1 cellular context compared by ENCODE assay signal in genomic region chr6:20400476-20401402, GRCh38.
A peak's percentile ranks its signal among the peaks of the same experiment; 100 is the strongest.
TF ChIP-seq lines count a peak whose summit lies in the region.

No MANE protein-coding gene starts in this region.

TF ChIP-seq in K562, 482 proteins besides CTCF, POLR2A, EP300 and RAD21 (continued from another document and continues in another):
- TF ChIP-seq HOMEZ (CRISPR knock-in tag; IDR thresholded peaks at IDR 0.05): no peak
- no peak for TF ChIP-seq XRCC3 (IDR thresholded peaks at IDR 0.05)
- TF ChIP-seq RREB1 (CRISPR knock-in tag; IDR thresholded peaks at IDR 0.05): peak; percentile 42; the same call in 1 of the 2 replicates
- TF ChIP-seq MCM7 (IDR thresholded peaks at IDR 0.05): no peak
- TF ChIP-seq GATA2 (CRISPR knock-in tag; IDR thresholded peaks at IDR 0.05): no peak
- TF ChIP-seq SRSF1 (IDR thresholded peaks at IDR 0.05; ENCODE audit: low read depth, low read length): no peak
- no peak for TF ChIP-seq POLR2AphosphoS5 (IDR thresholded peaks at IDR 0.05; ENCODE audit: control insufficient read depth, insufficient read depth, low read depth, low read length)
- TF ChIP-seq ZNF57 (CRISPR knock-in tag; IDR thresholded peaks at IDR 0.05): no peak
- TF ChIP-seq MYBL2 (IDR thresholded peaks at IDR 0.05; ENCODE audit: low read depth): no peak
- no peak for TF ChIP-seq MYBL2 (CRISPR knock-in tag; IDR thresholded peaks at IDR 0.05; ENCODE audit: borderline replicate concordance)
- TF ChIP-seq SPI1 (IDR thresholded peaks at IDR 0.05; ENCODE audit: borderline replicate concordance, low read depth, low read length): peak; percentile 37; the same call in 1 of the 2 replicates
- TF ChIP-seq ZNF311 (CRISPR knock-in tag; IDR thresholded peaks at IDR 0.05): peak; percentile 39; the same call in 1 of the 2 replicates
- peak; percentile 90 for TF ChIP-seq SAP30 (IDR thresholded peaks at IDR 0.05; ENCODE audit: borderline replicate concordance, insufficient read depth, low read depth, low read length, poor library complexity, severe bottlenecking)
- TF ChIP-seq ZNF561 (CRISPR knock-in tag; conservative IDR thresholded peaks at IDR 0.05): no peak
- TF ChIP-seq, protein P1, sequence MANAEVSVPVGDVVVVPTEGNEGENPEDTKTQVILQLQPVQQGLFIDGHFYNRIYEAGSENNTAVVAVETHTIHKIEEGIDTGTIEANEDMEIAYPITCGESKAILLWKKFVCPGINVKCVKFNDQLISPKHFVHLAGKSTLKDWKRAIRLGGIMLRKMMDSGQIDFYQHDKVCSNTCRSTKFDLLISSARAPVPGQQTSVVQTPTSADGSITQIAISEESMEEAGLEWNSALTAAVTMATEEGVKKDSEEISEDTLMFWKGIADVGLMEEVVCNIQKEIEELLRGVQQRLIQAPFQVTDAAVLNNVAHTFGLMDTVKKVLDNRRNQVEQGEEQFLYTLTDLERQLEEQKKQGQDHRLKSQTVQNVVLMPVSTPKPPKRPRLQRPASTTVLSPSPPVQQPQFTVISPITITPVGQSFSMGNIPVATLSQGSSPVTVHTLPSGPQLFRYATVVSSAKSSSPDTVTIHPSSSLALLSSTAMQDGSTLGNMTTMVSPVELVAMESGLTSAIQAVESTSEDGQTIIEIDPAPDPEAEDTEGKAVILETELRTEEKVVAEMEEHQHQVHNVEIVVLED (CRISPR knock-in tag; IDR thresholded peaks at IDR 0.05): 0 out of 2 replicates have a peak, but pooled peaks have one; percentile 26
- TF ChIP-seq BCOR (IDR thresholded peaks at IDR 0.05): peak; percentile 58; the same call in 1 of the 2 replicates
- no peak for TF ChIP-seq ZNF174 (CRISPR knock-in tag; IDR thresholded peaks at IDR 0.05)
- TF ChIP-seq, protein P2, sequence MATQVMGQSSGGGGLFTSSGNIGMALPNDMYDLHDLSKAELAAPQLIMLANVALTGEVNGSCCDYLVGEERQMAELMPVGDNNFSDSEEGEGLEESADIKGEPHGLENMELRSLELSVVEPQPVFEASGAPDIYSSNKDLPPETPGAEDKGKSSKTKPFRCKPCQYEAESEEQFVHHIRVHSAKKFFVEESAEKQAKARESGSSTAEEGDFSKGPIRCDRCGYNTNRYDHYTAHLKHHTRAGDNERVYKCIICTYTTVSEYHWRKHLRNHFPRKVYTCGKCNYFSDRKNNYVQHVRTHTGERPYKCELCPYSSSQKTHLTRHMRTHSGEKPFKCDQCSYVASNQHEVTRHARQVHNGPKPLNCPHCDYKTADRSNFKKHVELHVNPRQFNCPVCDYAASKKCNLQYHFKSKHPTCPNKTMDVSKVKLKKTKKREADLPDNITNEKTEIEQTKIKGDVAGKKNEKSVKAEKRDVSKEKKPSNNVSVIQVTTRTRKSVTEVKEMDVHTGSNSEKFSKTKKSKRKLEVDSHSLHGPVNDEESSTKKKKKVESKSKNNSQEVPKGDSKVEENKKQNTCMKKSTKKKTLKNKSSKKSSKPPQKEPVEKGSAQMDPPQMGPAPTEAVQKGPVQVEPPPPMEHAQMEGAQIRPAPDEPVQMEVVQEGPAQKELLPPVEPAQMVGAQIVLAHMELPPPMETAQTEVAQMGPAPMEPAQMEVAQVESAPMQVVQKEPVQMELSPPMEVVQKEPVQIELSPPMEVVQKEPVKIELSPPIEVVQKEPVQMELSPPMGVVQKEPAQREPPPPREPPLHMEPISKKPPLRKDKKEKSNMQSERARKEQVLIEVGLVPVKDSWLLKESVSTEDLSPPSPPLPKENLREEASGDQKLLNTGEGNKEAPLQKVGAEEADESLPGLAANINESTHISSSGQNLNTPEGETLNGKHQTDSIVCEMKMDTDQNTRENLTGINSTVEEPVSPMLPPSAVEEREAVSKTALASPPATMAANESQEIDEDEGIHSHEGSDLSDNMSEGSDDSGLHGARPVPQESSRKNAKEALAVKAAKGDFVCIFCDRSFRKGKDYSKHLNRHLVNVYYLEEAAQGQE (CRISPR knock-in tag; IDR thresholded peaks at IDR 0.05; ENCODE audit: low read depth): no peak
- peak; percentile 52; the same call in 1 of the 2 replicates for TF ChIP-seq JUN (IDR thresholded peaks at IDR 0.05; ENCODE audit: borderline replicate concordance, low read depth, low read length)
- TF ChIP-seq JUN (CRISPR knock-in tag; IDR thresholded peaks at IDR 0.05; ENCODE audit: borderline replicate concordance): no peak
- TF ChIP-seq, protein P3, sequence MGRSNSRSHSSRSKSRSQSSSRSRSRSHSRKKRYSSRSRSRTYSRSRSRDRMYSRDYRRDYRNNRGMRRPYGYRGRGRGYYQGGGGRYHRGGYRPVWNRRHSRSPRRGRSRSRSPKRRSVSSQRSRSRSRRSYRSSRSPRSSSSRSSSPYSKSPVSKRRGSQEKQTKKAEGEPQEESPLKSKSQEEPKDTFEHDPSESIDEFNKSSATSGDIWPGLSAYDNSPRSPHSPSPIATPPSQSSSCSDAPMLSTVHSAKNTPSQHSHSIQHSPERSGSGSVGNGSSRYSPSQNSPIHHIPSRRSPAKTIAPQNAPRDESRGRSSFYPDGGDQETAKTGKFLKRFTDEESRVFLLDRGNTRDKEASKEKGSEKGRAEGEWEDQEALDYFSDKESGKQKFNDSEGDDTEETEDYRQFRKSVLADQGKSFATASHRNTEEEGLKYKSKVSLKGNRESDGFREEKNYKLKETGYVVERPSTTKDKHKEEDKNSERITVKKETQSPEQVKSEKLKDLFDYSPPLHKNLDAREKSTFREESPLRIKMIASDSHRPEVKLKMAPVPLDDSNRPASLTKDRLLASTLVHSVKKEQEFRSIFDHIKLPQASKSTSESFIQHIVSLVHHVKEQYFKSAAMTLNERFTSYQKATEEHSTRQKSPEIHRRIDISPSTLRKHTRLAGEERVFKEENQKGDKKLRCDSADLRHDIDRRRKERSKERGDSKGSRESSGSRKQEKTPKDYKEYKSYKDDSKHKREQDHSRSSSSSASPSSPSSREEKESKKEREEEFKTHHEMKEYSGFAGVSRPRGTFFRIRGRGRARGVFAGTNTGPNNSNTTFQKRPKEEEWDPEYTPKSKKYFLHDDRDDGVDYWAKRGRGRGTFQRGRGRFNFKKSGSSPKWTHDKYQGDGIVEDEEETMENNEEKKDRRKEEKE (IDR thresholded peaks at IDR 0.05; ENCODE audit: borderline replicate concordance in 1 of 2, control insufficient read depth in 1 of 2, low read depth in 2 of 2, low read length in 1 of 2): no peak; a peak in 1 of 4 replicates
- no peak for TF ChIP-seq KLF10 (CRISPR knock-in tag; IDR thresholded peaks at IDR 0.05)
- TF ChIP-seq ELF2 (CRISPR knock-in tag; IDR thresholded peaks at IDR 0.05): no peak
- TF ChIP-seq, protein P4, sequence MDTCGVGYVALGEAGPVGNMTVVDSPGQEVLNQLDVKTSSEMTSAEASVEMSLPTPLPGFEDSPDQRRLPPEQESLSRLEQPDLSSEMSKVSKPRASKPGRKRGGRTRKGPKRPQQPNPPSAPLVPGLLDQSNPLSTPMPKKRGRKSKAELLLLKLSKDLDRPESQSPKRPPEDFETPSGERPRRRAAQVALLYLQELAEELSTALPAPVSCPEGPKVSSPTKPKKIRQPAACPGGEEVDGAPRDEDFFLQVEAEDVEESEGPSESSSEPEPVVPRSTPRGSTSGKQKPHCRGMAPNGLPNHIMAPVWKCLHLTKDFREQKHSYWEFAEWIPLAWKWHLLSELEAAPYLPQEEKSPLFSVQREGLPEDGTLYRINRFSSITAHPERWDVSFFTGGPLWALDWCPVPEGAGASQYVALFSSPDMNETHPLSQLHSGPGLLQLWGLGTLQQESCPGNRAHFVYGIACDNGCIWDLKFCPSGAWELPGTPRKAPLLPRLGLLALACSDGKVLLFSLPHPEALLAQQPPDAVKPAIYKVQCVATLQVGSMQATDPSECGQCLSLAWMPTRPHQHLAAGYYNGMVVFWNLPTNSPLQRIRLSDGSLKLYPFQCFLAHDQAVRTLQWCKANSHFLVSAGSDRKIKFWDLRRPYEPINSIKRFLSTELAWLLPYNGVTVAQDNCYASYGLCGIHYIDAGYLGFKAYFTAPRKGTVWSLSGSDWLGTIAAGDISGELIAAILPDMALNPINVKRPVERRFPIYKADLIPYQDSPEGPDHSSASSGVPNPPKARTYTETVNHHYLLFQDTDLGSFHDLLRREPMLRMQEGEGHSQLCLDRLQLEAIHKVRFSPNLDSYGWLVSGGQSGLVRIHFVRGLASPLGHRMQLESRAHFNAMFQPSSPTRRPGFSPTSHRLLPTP (IDR thresholded peaks at IDR 0.05; ENCODE audit: borderline replicate concordance, extremely low read depth, insufficient read length): no peak
- TF ChIP-seq CREBBP (IDR thresholded peaks at IDR 0.05; ENCODE audit: low read depth, low read length): no peak
- TF ChIP-seq BRF1 (IDR thresholded peaks at IDR 0.05; ENCODE audit: borderline replicate concordance, extremely low read depth, insufficient read length): no peak
- TF ChIP-seq ZNF507 (tag; conservative IDR thresholded peaks at IDR 0.05): no peak
- no peak for TF ChIP-seq ZNF699 (CRISPR knock-in tag; IDR thresholded peaks at IDR 0.05; ENCODE audit: insufficient replicate concordance)
- TF ChIP-seq SMAD2 (IDR thresholded peaks at IDR 0.05; ENCODE audit: low read depth, low read length): no peak
- no peak for TF ChIP-seq HNRNPL (IDR thresholded peaks at IDR 0.05; ENCODE audit: low read depth, low read length)
- no peak for TF ChIP-seq HMG20B (CRISPR knock-in tag; IDR thresholded peaks at IDR 0.05)
- no peak for TF ChIP-seq CSDE1 (IDR thresholded peaks at IDR 0.05)
- TF ChIP-seq CREM (IDR thresholded peaks at IDR 0.05; ENCODE audit: low read depth): peak; percentile 79
- no peak for TF ChIP-seq ZC3H8 (IDR thresholded peaks at IDR 0.05)
- TF ChIP-seq POLR2B (IDR thresholded peaks at IDR 0.05; ENCODE audit: low read depth, partially characterized antibody): peak; percentile 51
- TF ChIP-seq, protein P5, sequence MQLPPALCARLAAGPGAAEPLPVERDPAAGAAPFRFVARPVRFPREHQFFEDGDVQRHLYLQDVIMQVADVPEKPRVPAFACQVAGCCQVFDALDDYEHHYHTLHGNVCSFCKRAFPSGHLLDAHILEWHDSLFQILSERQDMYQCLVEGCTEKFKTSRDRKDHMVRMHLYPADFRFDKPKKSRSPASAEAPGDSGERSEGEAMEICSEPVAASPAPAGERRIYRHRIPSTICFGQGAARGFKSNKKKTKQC (CRISPR knock-in tag; IDR thresholded peaks at IDR 0.05): no peak
- TF ChIP-seq SMAD3 (CRISPR knock-in tag; conservative IDR thresholded peaks at IDR 0.05): 0 out of 2 replicates have a peak, but pooled peaks have one; percentile 23
- TF ChIP-seq PTBP1 (IDR thresholded peaks at IDR 0.05; ENCODE audit: low read depth, low read length): no peak
- TF ChIP-seq MCM5 (IDR thresholded peaks at IDR 0.05; ENCODE audit: low read depth): no peak
- no peak for TF ChIP-seq ZNF165 (CRISPR knock-in tag; IDR thresholded peaks at IDR 0.05; ENCODE audit: borderline replicate concordance)
- TF ChIP-seq TEAD4 (IDR thresholded peaks at IDR 0.05; ENCODE audit: low read length): peak; percentile 91
- no peak for TF ChIP-seq TEAD4 (CRISPR knock-in tag; IDR thresholded peaks at IDR 0.05; ENCODE audit: borderline replicate concordance)
- TF ChIP-seq HDAC6 (IDR thresholded peaks at IDR 0.05; ENCODE audit: low read depth, low read length): no peak
- no peak for TF ChIP-seq ZNF583 (CRISPR knock-in tag; IDR thresholded peaks at IDR 0.05)
